Comparison of ENCODE assay signal across 9 cellular contexts in genomic region chr4:67288964-67289363, GRCh38.
DNase-seq lines count a peak whose midpoint lies in the region; ATAC-seq, FAIRE-seq and TF ChIP-seq lines count a peak whose summit lies in the region.
"Had no signal": no experiment of that assay in that cellular context is flagged by ENCODE, and none has a peak within 500 bp of the region (broad histone marks: within the 10 kb centered on the region; RNA-seq: fewer than 3 reads in every experiment).

No MANE protein-coding gene starts in this region.

- peak; percentile 28 for FAIRE-seq in bronchial epithelial cell (lab: Jason Lieb, UNC)

- H3K9me3 Mint-ChIP-seq in activated T-cell treated with anti-CD3 and anti-CD28 coated beads, Interleukin-2, amount 50 U/mL, for 24 hours, result no peaks in the 10 kb centered on the region

- H3K4me1 Mint-ChIP-seq in activated T-cell treated with anti-CD3 and anti-CD28 coated beads, Interleukin-2, amount 50 U/mL, for 24 hours (ENCODE audit: low read depth), result no peaks in the 10 kb centered on the region

- DNase-seq in GM12864 (ENCODE audit: low read depth), result no peak
- DNase-seq in NCI-H1092 treated with DMSO at 0.1 percent for 48 hours (lab: John Stamatoyannopoulos, UW), result peak; percentile 35
- DNase-seq in bronchial epithelial cell (ENCODE audit: low read depth), result peak; percentile 3
- no peak for DNase-seq in kidney tubule cell (ENCODE audit: low spot score)
- DNase-seq in activated T-cell treated with anti-CD3 and anti-CD28 coated beads, Interleukin-2, amount 50 U/mL, for 24 hours, result no peak

- no peak overlapping the region for H3K4me3 Mint-ChIP-seq in activated T-cell treated with anti-CD3 and anti-CD28 coated beads, Interleukin-2, amount 50 U/mL, for 24 hours

- H3K4me3 ChIP-seq in GM12864 (ENCODE audit: low read depth, low read length), result no peak overlapping the region
- H3K4me3 ChIP-seq in bronchial epithelial cell (ENCODE audit: low read depth, low read length), result no peak overlapping the region
- H3K4me3 ChIP-seq: SJSA1 had no signal

- ATAC-seq in GM21576 (IDR thresholded peaks at IDR 0.05; ENCODE audit: unreplicated experiment), result peak; percentile 81
- no peak for ATAC-seq in GM19023 (IDR thresholded peaks at IDR 0.05; ENCODE audit: unreplicated experiment)
- ATAC-seq in GM21528 (IDR thresholded peaks at IDR 0.05; ENCODE audit: low FRiP score, unreplicated experiment), result no peak

- no peaks in the 10 kb centered on the region for H3K27me3 ChIP-seq in bronchial epithelial cell (ENCODE audit: control insufficient read depth, insufficient read depth, low read length)
- H3K27me3 ChIP-seq: SJSA1 had no signal

- H3K27me3 Mint-ChIP-seq in activated T-cell treated with anti-CD3 and anti-CD28 coated beads, Interleukin-2, amount 50 U/mL, for 24 hours, result no peaks in the 10 kb centered on the region

- H3K27ac Mint-ChIP-seq in activated T-cell treated with anti-CD3 and anti-CD28 coated beads, Interleukin-2, amount 50 U/mL, for 24 hours, result no peak overlapping the region

- H3K36me3 ChIP-seq in bronchial epithelial cell (ENCODE audit: control insufficient read depth, insufficient read depth, low read length), result no peaks in the 10 kb centered on the region
- H3K36me3 ChIP-seq: SJSA1 had no signal

- no peaks in the 10 kb centered on the region for H3K36me3 Mint-ChIP-seq in activated T-cell treated with anti-CD3 and anti-CD28 coated beads, Interleukin-2, amount 50 U/mL, for 24 hours (ENCODE audit: low read depth)

- peak; percentile 71 for TF ChIP-seq CTCF in GM12864 (IDR thresholded peaks at IDR 0.05; ENCODE audit: low read depth, low read length, missing control alignments)
- peak; percentile 18 for TF ChIP-seq CTCF in bronchial epithelial cell (IDR thresholded peaks at IDR 0.05; ENCODE audit: insufficient read depth, low read length, severe bottlenecking)

Comparison
In these comparisons a context has a peak if more than half of its experiments do, and no peak if none do; other contexts are left out.
1. DNase-seq: peak in NCI-H1092 treated with DMSO at 0.1 percent for 48 hours (single experiment) and bronchial epithelial cell (single experiment); none in GM12864 (single experiment), kidney tubule cell (single experiment) and activated T-cell treated with anti-CD3 and anti-CD28 coated beads, Interleukin-2, amount 50 U/mL, for 24 hours (single experiment).